In the genomic region with DNA sequence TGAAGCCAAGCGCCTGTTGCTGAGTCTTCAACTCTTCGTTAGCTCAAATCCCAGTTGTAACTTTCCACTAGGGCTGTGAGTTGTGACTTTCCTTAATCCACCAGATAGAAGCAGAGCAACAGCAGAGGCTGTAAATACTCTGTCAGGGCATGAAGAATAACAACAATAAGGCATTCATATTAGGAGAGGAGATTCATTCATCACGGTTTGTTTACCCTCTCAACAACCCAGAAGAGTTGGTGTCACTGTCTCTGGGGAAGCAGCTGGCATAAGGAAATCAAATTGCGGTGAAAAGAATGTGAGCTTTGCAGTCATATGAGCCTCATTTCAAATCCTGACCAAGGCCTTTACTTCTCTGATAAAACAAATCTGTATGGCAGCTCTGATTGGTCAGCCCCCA, we compare ENCODE assay signal across 13 cellular contexts.
A peak's percentile ranks its signal among the peaks of the same experiment; 100 is the strongest.
DNase-seq lines count a peak whose midpoint lies in the region; ATAC-seq and TF ChIP-seq lines count a peak whose summit lies in the region.
"Had no signal": no experiment of that assay in that cellular context is flagged by ENCODE, and none has a peak within 500 bp of the region (broad histone marks: within the 10 kb centered on the region; RNA-seq: fewer than 3 reads in every experiment).

No MANE protein-coding gene starts in this region.

- ATAC-seq in HG02610 (IDR thresholded peaks at IDR 0.05; ENCODE audit: unreplicated experiment), result no peak

- TF ChIP-seq CTCF in GM10266 (IDR thresholded peaks at IDR 0.05; ENCODE audit: control insufficient read depth, insufficient read depth, low read depth, missing control alignments), result no peak

- H3K27ac ChIP-seq in temporal lobe (ENCODE audit: low read depth, low read length), result peak overlapping the region; percentile 99
- H3K27ac ChIP-seq: 22Rv1, ascending aorta had no signal

- DNase-seq in DMS 273 (lab: John Stamatoyannopoulos, UW; ENCODE audit: unreplicated experiment) (peak; percentile 33), DMS 273 treated with DMSO at 0.1 percent for 48 hours (lab: John Stamatoyannopoulos, UW) (no peak), NCI-H526 (lab: John Stamatoyannopoulos, UW) (peak; percentile 57 to 63), foreskin melanocyte (peak; percentile 98), GM10266 (ENCODE audit: extremely low spot score) (no peak)
- no peak for DNase-seq in stimulated activated naive CD4-positive, alpha-beta T cell treated with Interleukin-2 at 50 U/mL for 16 hours (lab: John Stamatoyannopoulos, UW)
- DNase-seq: erythroblast; KBM-7; stimulated activated CD4-positive, alpha-beta T cell treated with anti-CD3 and anti-CD28 coated beads, Interleukin-4, amount 100 ng/mL, for 1 hour had no signal

Comparison
In these comparisons a context has a peak if more than half of its experiments do, and no peak if none do; other contexts are left out.
1. DNase-seq: peak in DMS 273 (single experiment), NCI-H526 (2 of 2) and foreskin melanocyte (single experiment); none in DMS 273 treated with DMSO at 0.1 percent for 48 hours (single experiment), stimulated activated naive CD4-positive, alpha-beta T cell treated with Interleukin-2 at 50 U/mL for 16 hours (single experiment) and GM10266 (single experiment).